Comparison of ENCODE assay signal across 11 cellular contexts in genomic region chr9:128056887-128057723, GRCh38. TPM values are rescaled to one million over a fixed set of nuclear protein-coding genes. Genes with fewer than 3 reads are reported as not detected.
A peak's percentile ranks its signal among the peaks of the same experiment; 100 is the strongest.
DNase-seq lines count a peak whose midpoint lies in the region; ATAC-seq, FAIRE-seq and TF ChIP-seq lines count a peak whose summit lies in the region.
"Had no signal": no experiment of that assay in that cellular context is flagged by ENCODE, and none has a peak within 500 bp of the region (broad histone marks: within the 10 kb centered on the region; RNA-seq: fewer than 3 reads in every experiment).

No MANE protein-coding gene starts in this region.

- TF ChIP-seq POLR2A in K562 (conservative IDR thresholded peaks at IDR 0.05): no peak
- TF ChIP-seq POLR2A in upper lobe of left lung (IDR thresholded peaks at IDR 0.05): no peak

- no TSS peak for BruUV-seq in K562 (replicated peaks; lab: Mats Ljungman, UMichigan)

- DNase-seq in NCI-H146 treated with DMSO at 0.1 percent for 48 hours (lab: John Stamatoyannopoulos, UW; ENCODE audit: unreplicated experiment): peak; percentile 23
- peak in 1 of 4 experiments; percentile 8 for DNase-seq in K562 (ENCODE audit: extremely low read depth in 1 of 4, low spot score in 3 of 4)
- no peak for DNase-seq in mesothelial cell of epicardium (ENCODE audit: low spot score in 2 of 2, unreplicated experiment in 2 of 2)
- peak in 1 of 2 donors; percentile 68 for DNase-seq in upper lobe of left lung
- no peak for DNase-seq in T-helper 2 cell
- DNase-seq in DMS 273 treated with DMSO at 0.1 percent for 48 hours (lab: John Stamatoyannopoulos, UW): no peak
- DNase-seq: activated CD4-positive, alpha-beta memory T cell treated with anti-CD3 and anti-CD28 coated beads, Interleukin-2, amount 10 ng/mL, durations not matched to agents 7 days and 5 days; activated naive CD4-positive, alpha-beta T cell treated with anti-CD3 and anti-CD28 coated beads for 36 hours; stimulated activated naive CD8-positive, alpha-beta T cell treated with anti-CD3 and anti-CD28 coated beads, Interleukin-15, Interleukin-2, amounts not matched to agents 100 U/mL and 50 U/mL, for 24 hours had no signal

- H3K36me3 ChIP-seq in K562 (ENCODE audit: control insufficient read depth, insufficient read depth, low read length) (peaks cover 9% of the 10 kb centered on the region; the same call in 2 of the 3 replicates), upper lobe of left lung (peaks cover 0 to 6% (median 0%) of the 10 kb centered on the region in 4 donors)

- ATAC-seq in K562 (peak; percentile 58), upper lobe of left lung (ENCODE audit: low FRiP score in 2 of 2) (no peak)
- no peak for ATAC-seq in activated T-helper 17 cell treated with anti-CD3 and anti-CD28 coated beads, Interleukin-2, amount 50 U/mL, for 72 hours (replicated peaks)
- ATAC-seq: stimulated activated naive CD8-positive, alpha-beta T cell treated with anti-CD3 and anti-CD28 coated beads, Interleukin-15, Interleukin-2, amounts not matched to agents 100 U/mL and 50 U/mL, for 24 hours had no signal

- WGBS in K562 (ENCODE audit: insufficient coverage, low coverage, missing lambda C conversion rate): 73% methylated on average over 14 of the region's 14 CpGs
- 71 to 80% methylated on average over 14 of the region's 14 CpGs for WGBS in upper lobe of left lung, 2 donors

- no peaks in the 10 kb centered on the region for H3K27me3 Mint-ChIP-seq in mesothelial cell of epicardium (ENCODE audit: low read depth)
- H3K27me3 Mint-ChIP-seq in activated T-helper 17 cell treated with anti-CD3 and anti-CD28 coated beads, Interleukin-2, amount 50 U/mL, for 72 hours: no peaks in the 10 kb centered on the region

- H2AFZ ChIP-seq in K562 (ENCODE audit: low read depth, low read length): peak overlapping the region; percentile 91
- H2AFZ ChIP-seq: parathyroid adenoma had no signal

- peak overlapping the region; percentile 4 for H3K27ac Mint-ChIP-seq in mesothelial cell of epicardium
- H3K27ac Mint-ChIP-seq in activated T-helper 17 cell treated with anti-CD3 and anti-CD28 coated beads, Interleukin-2, amount 50 U/mL, for 72 hours: no peak overlapping the region
- H3K27ac Mint-ChIP-seq: activated CD4-positive, alpha-beta memory T cell treated with anti-CD3 and anti-CD28 coated beads, Interleukin-2, amount 10 ng/mL, durations not matched to agents 7 days and 5 days; activated naive CD4-positive, alpha-beta T cell treated with anti-CD3 and anti-CD28 coated beads for 36 hours had no signal

- CTCF ChIA-PET in K562 (lab: Yijun Ruan, JAX; ENCODE audit: low intra/inter-chr PET ratio): no interaction called here

- in situ Hi-C loops in K562 (cut with MboI): no loop called here

- TF ChIP-seq CTCF in K562 (IDR thresholded peaks at IDR 0.05 in 2 of 3, conservative IDR thresholded peaks at IDR 0.05 in 1 of 3; ENCODE audit: insufficient read depth in 2 of 3, low read depth in 1 of 3, low read length in 3 of 3): no peak
- no peak for TF ChIP-seq CTCF in mesothelial cell of epicardium (IDR thresholded peaks at IDR 0.05; ENCODE audit: unreplicated experiment)
- no peak for TF ChIP-seq CTCF in upper lobe of left lung (IDR thresholded peaks at IDR 0.05)

- H3K4me3 ChIP-seq in K562: no peak overlapping the region
- H3K4me3 ChIP-seq in upper lobe of left lung: no peak overlapping the region

- peak overlapping the region in 1 of 2 experiments; percentile 63; a peak in 1 of 4 replicates for H3K9ac ChIP-seq in K562 (ENCODE audit: insufficient read depth in 1 of 2, low read depth in 2 of 2, low read length in 2 of 2)
- H3K9ac ChIP-seq: parathyroid adenoma had no signal

- no peaks in the 10 kb centered on the region for H3K79me2 ChIP-seq in K562 (ENCODE audit: control insufficient read depth, insufficient read depth, low read length)
- H3K79me2 ChIP-seq: parathyroid adenoma had no signal

- peaks cover 5% of the 10 kb centered on the region for H3K36me3 Mint-ChIP-seq in mesothelial cell of epicardium
- H3K36me3 Mint-ChIP-seq in activated T-helper 17 cell treated with anti-CD3 and anti-CD28 coated beads, Interleukin-2, amount 50 U/mL, for 72 hours (ENCODE audit: low read depth): no peaks in the 10 kb centered on the region

- TF ChIP-seq EP300 in K562 (IDR thresholded peaks at IDR 0.05; ENCODE audit: low read length) (no peak), upper lobe of left lung (IDR thresholded peaks at IDR 0.05) (no peak)

- POLR2A ChIA-PET in K562 (lab: Yijun Ruan, JAX): interaction anchor here (0.6 to 3.0 kb wide), 4 partner anchors 8 to 200 kb away, joined by 3 to 11 read pairs (median 4); partner anchors contain the start of gene NAIF1

- no peak for FAIRE-seq in K562 (lab: Jason Lieb, UNC)

- intact Hi-C loops in K562 (cut with micrococcal nuclease): no loop called here

- H3K27me3 ChIP-seq in K562 (ENCODE audit: control insufficient read depth in 2 of 2, insufficient read depth in 2 of 2, low read length in 2 of 2): no peaks in the 10 kb centered on the region
- H3K27me3 ChIP-seq in upper lobe of left lung: no peaks in the 10 kb centered on the region

- H4K20me1 ChIP-seq in K562 (replicated peaks; ENCODE audit: control insufficient read depth, insufficient read depth, low read length): no peaks in the 10 kb centered on the region

- no peak overlapping the region for H3K4me2 ChIP-seq in K562 (ENCODE audit: insufficient read depth, low read length)

- H3K4me1 Mint-ChIP-seq in mesothelial cell of epicardium: peaks cover 20% of the 10 kb centered on the region
- H3K4me1 Mint-ChIP-seq in activated T-helper 17 cell treated with anti-CD3 and anti-CD28 coated beads, Interleukin-2, amount 50 U/mL, for 72 hours: peaks cover 6% of the 10 kb centered on the region

- no peak for TF ChIP-seq RAD21 in K562 (CRISPR knock-in tag; conservative IDR thresholded peaks at IDR 0.05 in 1 of 2, IDR thresholded peaks at IDR 0.05 in 1 of 2)

- no peak overlapping the region for H3K4me3 Mint-ChIP-seq in mesothelial cell of epicardium
- no peak overlapping the region for H3K4me3 Mint-ChIP-seq in activated T-helper 17 cell treated with anti-CD3 and anti-CD28 coated beads, Interleukin-2, amount 50 U/mL, for 72 hours
- H3K4me3 Mint-ChIP-seq: activated CD4-positive, alpha-beta memory T cell treated with anti-CD3 and anti-CD28 coated beads, Interleukin-2, amount 10 ng/mL, durations not matched to agents 7 days and 5 days; activated naive CD4-positive, alpha-beta T cell treated with anti-CD3 and anti-CD28 coated beads for 36 hours had no signal

- H3K9me1 ChIP-seq in K562 (ENCODE audit: control insufficient read depth, insufficient read depth, low read length): no peaks in the 10 kb centered on the region

- H3K4me1 ChIP-seq in K562 (replicated peaks in 1 of 2; ENCODE audit: control insufficient read depth in 2 of 2, insufficient read depth in 2 of 2, low read length in 2 of 2) (peaks cover 7 to 8% of the 10 kb centered on the region in 2 experiments; a peak in 3 of 5 replicates), upper lobe of left lung (peaks cover 47 to 60% (median 55%) of the 10 kb centered on the region in 4 donors)

- no peaks in the 10 kb centered on the region for H3K9me3 Mint-ChIP-seq in mesothelial cell of epicardium
- no peaks in the 10 kb centered on the region for H3K9me3 Mint-ChIP-seq in activated T-helper 17 cell treated with anti-CD3 and anti-CD28 coated beads, Interleukin-2, amount 50 U/mL, for 72 hours
- H3K9me3 Mint-ChIP-seq: activated CD4-positive, alpha-beta memory T cell treated with anti-CD3 and anti-CD28 coated beads, Interleukin-2, amount 10 ng/mL, durations not matched to agents 7 days and 5 days; activated naive CD4-positive, alpha-beta T cell treated with anti-CD3 and anti-CD28 coated beads for 36 hours had no signal

- H3K27ac ChIP-seq in K562 (ENCODE audit: extremely low read depth, low read depth, low read length) (no peak overlapping the region), upper lobe of left lung (peak overlapping the region; percentile 41 to 88 (median 86))
- H3K27ac ChIP-seq: parathyroid adenoma had no signal

- H3K9me3 ChIP-seq in K562 (replicated peaks; ENCODE audit: control insufficient read depth, insufficient read depth, low read depth, low read length) (no peaks in the 10 kb centered on the region), upper lobe of left lung (no peaks in the 10 kb centered on the region)

RNA-seq across cellular contexts. Expression of gene NAIF1, which starts 10.0 kb away (rescaled TPM):
- 14.2 and 31.0 TPM in 2 replicates for total RNA-seq in K562 (2011; cell fraction: chromatin; rRNA removed; ENCODE audit: low replicate concordance)
- 27.1 and 29.7 TPM in 2 replicates for total RNA-seq in K562 (2011; cell fraction: nucleolus; rRNA removed)
- 19.1 and 19.8 TPM in 2 replicates for total RNA-seq in K562 (2011; cell fraction: nucleoplasm; rRNA removed)
- total RNA-seq in K562 (2014; rRNA removed) (21.3 and 27.6 TPM in 2 replicates), K562 (2014; rRNA removed; fragmentation: Illumina TruSeq; extraction: Trizol) (15.8 and 16.2 TPM in 2 replicates), K562 (2015; rRNA removed; fragmentation: Illumina TruSeq; extraction: Trizol) (15.9 and 17.4 TPM in 2 replicates), K562 (2021) (23.1 and 26.6 TPM in 2 replicates), mesothelial cell of epicardium (8.5 to 9.2 TPM (median 8.9 TPM) in 3 replicates), upper lobe of left lung (10 to 100 TPM in 5 of 6 donors, 1 to 10 TPM in 1; 8.0 to 37.7 (median 13.0) TPM)
- polyA plus RNA-seq in K562 (2011; rRNA removed) (17.2 and 21.5 TPM in 2 replicates), K562 (2014; fragmentation: Illumina TruSeq; extraction: Trizol) (16.3 and 16.9 TPM in 2 replicates), K562 (2014; fragmentation: Nextera tagmentation; extraction: Ambion mirVana) (1 to 10 TPM; 4.8 to 5.3 TPM), K562 (2014; rRNA removed) (17.7 and 17.8 TPM in 2 replicates)
- polyA plus RNA-seq in K562 (2011; cell fraction: cytosol; rRNA removed): 24.4 and 26.5 TPM in 2 replicates
- 17.1 and 20.0 TPM in 2 replicates for polyA plus RNA-seq in K562 (2011; cell fraction: nucleus; rRNA removed)
- polyA plus RNA-seq in K562 (2012): 16.5 and 19.9 TPM in 2 replicates
- polyA minus RNA-seq in K562 (2011; rRNA and poly(A)+ RNA removed): 14.9 and 19.6 TPM in 2 replicates
- 14.2 and 26.5 TPM in 2 replicates for polyA minus RNA-seq in K562 (2011; cell fraction: cytosol; rRNA and poly(A)+ RNA removed)
- polyA minus RNA-seq in K562 (2011; cell fraction: nucleus; rRNA and poly(A)+ RNA removed): 6.3 and 7.7 TPM in 2 replicates
- total RNA-seq in activated T-helper 17 cell treated with anti-CD3 and anti-CD28 coated beads, Interleukin-2, amount 50 U/mL, for 72 hours: 10 to 100 TPM in 1 of 2 donors, 1 to 10 TPM in 1; 9.0 to 15.0 TPM

RNA-seq across cellular contexts. Expression of gene SLC25A25, which starts 10.9 kb away (rescaled TPM):
- 56.5 and 74.4 TPM in 2 replicates for total RNA-seq in K562 (2011; cell fraction: chromatin; rRNA removed; ENCODE audit: low replicate concordance)
- 41.5 and 42.5 TPM in 2 replicates for total RNA-seq in K562 (2011; cell fraction: nucleolus; rRNA removed)
- total RNA-seq in K562 (2011; cell fraction: nucleoplasm; rRNA removed): 26.8 and 33.4 TPM in 2 replicates
- 35.9 and 39.5 TPM in 2 replicates for total RNA-seq in K562 (2014; rRNA removed)
- 19.0 and 19.3 TPM in 2 replicates for total RNA-seq in K562 (2014; rRNA removed; fragmentation: Illumina TruSeq; extraction: Trizol)
- total RNA-seq in K562 (2015; rRNA removed; fragmentation: Illumina TruSeq; extraction: Trizol): 23.2 and 25.1 TPM in 2 replicates
- total RNA-seq in K562 (2021): 30.1 and 30.7 TPM in 2 replicates
- 21.7 and 26.7 TPM in 2 replicates for polyA plus RNA-seq in K562 (2011; rRNA removed)
- 20.4 and 25.8 TPM in 2 replicates for polyA plus RNA-seq in K562 (2011; cell fraction: cytosol; rRNA removed)
- 29.9 and 44.4 TPM in 2 replicates for polyA plus RNA-seq in K562 (2011; cell fraction: nucleus; rRNA removed)
- 20.5 and 23.5 TPM in 2 replicates for polyA plus RNA-seq in K562 (2012)
- 18.7 and 25.2 TPM in 2 replicates for polyA plus RNA-seq in K562 (2014; fragmentation: Illumina TruSeq; extraction: Trizol)
- under 1 TPM; 0.07 to 0.10 TPM for polyA plus RNA-seq in K562 (2014; fragmentation: Nextera tagmentation; extraction: Ambion mirVana)
- polyA plus RNA-seq in K562 (2014; rRNA removed): 27.2 and 31.0 TPM in 2 replicates
- 21.0 and 28.2 TPM in 2 replicates for polyA minus RNA-seq in K562 (2011; rRNA and poly(A)+ RNA removed)
- polyA minus RNA-seq in K562 (2011; cell fraction: cytosol; rRNA and poly(A)+ RNA removed): 14.7 and 16.8 TPM in 2 replicates
- polyA minus RNA-seq in K562 (2011; cell fraction: nucleus; rRNA and poly(A)+ RNA removed): 14.8 and 20.9 TPM in 2 replicates
- total RNA-seq in mesothelial cell of epicardium: 24.2 to 26.4 TPM (median 26.2 TPM) in 3 replicates
- total RNA-seq in upper lobe of left lung: 10 to 100 TPM; 23.6 to 40.2 (median 33.7) TPM
- total RNA-seq in activated T-helper 17 cell treated with anti-CD3 and anti-CD28 coated beads, Interleukin-2, amount 50 U/mL, for 72 hours: 10 to 100 TPM; 10.8 to 12.7 TPM
